29 cellular contexts compared by ENCODE assay signal in genomic region chr3:191390580-191390979, GRCh38.
"Had no signal": no experiment of that assay in that cellular context is flagged by ENCODE, and none has a peak within 500 bp of the region (broad histone marks: within the 10 kb centered on the region; RNA-seq: fewer than 3 reads in every experiment).

No MANE protein-coding gene starts in this region.

- ATAC-seq: activated CD4-positive, CD25-positive, alpha-beta regulatory T cell treated with anti-CD3 and anti-CD28 coated beads, Interleukin-2, amount 50 U/mL, for 24 hours; activated CD8-positive, alpha-beta T cell treated with anti-CD3 and anti-CD28 coated beads for 36 hours; activated naive CD8-positive, alpha-beta T cell treated with anti-CD3 and anti-CD28 coated beads, Interleukin-2, amount 50 U/mL, for 24 hours; activated T-cell treated with anti-CD3 and anti-CD28 coated beads, Interleukin-2, amount 50 U/mL, for 4 hours; activated T-helper 17 cell treated with anti-CD3 and anti-CD28 coated beads, Interleukin-2, amount 50 U/mL, for 72 hours; esophagus mucosa; T-helper 17 cell had no signal

- H3K9me3 ChIP-seq: adrenal gland, ascending aorta, breast epithelium had no signal

- DNase-seq: activated B cell treated with CpG ODN at 0.5 μM for 24 hours; activated CD4-positive, alpha-beta T cell treated with anti-CD3 and anti-CD28 coated beads for 48 hours; activated CD4-positive, alpha-beta T cell treated with anti-CD3 and anti-CD28 coated beads, Interleukin-2, amount 50 U/mL, for 1 hour; activated CD4-positive, alpha-beta T cell treated with anti-CD3 and anti-CD28 coated beads, Interleukin-2, amount 50 U/mL, for 48 hours; activated CD8-positive, alpha-beta memory T cell treated with anti-CD3 and anti-CD28 coated beads for 24 hours; activated effector memory CD4-positive, alpha-beta T cell treated with Interleukin-2 at 50 U/mL for 16 hours; activated gamma-delta T cell treated with Interleukin-2 at 50 U/mL for 16 hours; activated naive CD4-positive, alpha-beta T cell treated with anti-CD3 and anti-CD28 coated beads for 36 hours; activated naive CD8-positive, alpha-beta T cell treated with anti-CD3 and anti-CD28 coated beads for 36 hours; activated naive CD8-positive, alpha-beta T cell treated with anti-CD3 and anti-CD28 coated beads, Interleukin-2, amount 50 U/mL, for 24 hours; activated T-cell treated with anti-CD3 and anti-CD28 coated beads, Interleukin-2, amount 50 U/mL, for 4 hours; dorsolateral prefrontal cortex; effector memory CD4-positive, alpha-beta T cell; endodermal cell; foreskin fibroblast; head of caudate nucleus; T-helper 1 cell; T-helper 17 cell; T1000; WERI-Rb-1 had no signal

- H3K4me1 ChIP-seq: ascending aorta, breast epithelium had no signal

- H3K27me3 ChIP-seq: adrenal gland, ascending aorta, breast epithelium, cardiac muscle cell, dorsolateral prefrontal cortex had no signal

- H3K27ac ChIP-seq: adrenal gland, ascending aorta, breast epithelium, cardiac muscle cell, coronary artery, dorsolateral prefrontal cortex, WERI-Rb-1 had no signal

- H3K36me3 ChIP-seq: WERI-Rb-1 had no signal

- H3K4me3 ChIP-seq: adrenal gland, ascending aorta, breast epithelium, cardiac muscle cell, coronary artery, dorsolateral prefrontal cortex had no signal
